In genomic region chr17:40530988-40531971, GRCh38 we compare ENCODE assay signal across 10 cellular contexts. TPM values are rescaled to one million over a fixed set of nuclear protein-coding genes. Genes with fewer than 3 reads are reported as not detected.
DNase-seq lines count a peak whose midpoint lies in the region; ATAC-seq and FAIRE-seq lines count a peak whose summit lies in the region.
"Had no signal": no experiment of that assay in that cellular context is flagged by ENCODE, and none has a peak within 500 bp of the region (broad histone marks: within the 10 kb centered on the region; RNA-seq: fewer than 3 reads in every experiment).

No MANE protein-coding gene starts in this region.

- peaks cover 0 to 2% (median 2%) of the 10 kb centered on the region in 5 donors for H3K9me3 Mint-ChIP-seq in CD8-positive, alpha-beta memory T cell
- no peaks in the 10 kb centered on the region for H3K9me3 Mint-ChIP-seq in activated naive CD8-positive, alpha-beta T cell treated with anti-CD3 and anti-CD28 coated beads for 36 hours

- CTCF ChIA-PET in CD8-positive, alpha-beta memory T cell (lab: Charles Lee): interaction anchor here (0.9 to 20.1 kb wide), 21 partner anchors 11 to 312 kb away, joined by 3 to 475 read pairs (median 11); partner anchors contain the start of genes CCR7, GJD3, IGFBP4 and WIPF2

- peaks cover 79% of the 10 kb centered on the region for H3K4me1 ChIP-seq in CD8-positive, alpha-beta memory T cell (ENCODE audit: insufficient read depth, low read length)

- H3K27ac Mint-ChIP-seq in CD8-positive, alpha-beta memory T cell: peak overlapping the region; percentile 65 to 99 (median 94)
- H3K27ac Mint-ChIP-seq in activated naive CD8-positive, alpha-beta T cell treated with anti-CD3 and anti-CD28 coated beads for 36 hours: peak overlapping the region; percentile 91

- H3K9me3 ChIP-seq in CD8-positive, alpha-beta memory T cell (ENCODE audit: low read length): no peaks in the 10 kb centered on the region

- peaks cover 0 to 4% (median 2%) of the 10 kb centered on the region in 3 donors for H3K36me3 Mint-ChIP-seq in CD8-positive, alpha-beta memory T cell
- peaks cover 5% of the 10 kb centered on the region for H3K36me3 Mint-ChIP-seq in activated naive CD8-positive, alpha-beta T cell treated with anti-CD3 and anti-CD28 coated beads for 36 hours

- DNase-seq in CD8-positive, alpha-beta memory T cell: peak; percentile 27 to 83 (median 60)
- DNase-seq in T-helper 2 cell: peak in 4 of 5 experiments; percentile 39 to 79 (median 60)
- DNase-seq in activated naive CD8-positive, alpha-beta T cell treated with anti-CD3 and anti-CD28 coated beads for 36 hours: peak; percentile 63
- peak; percentile 89 for DNase-seq in stimulated activated CD4-positive, alpha-beta T cell treated with anti-CD3 and anti-CD28 coated beads, Interleukin-15, amount 100 ng/mL, for 24 hours
- no peak for DNase-seq in NCI-H2107 treated with DMSO at 0.1 percent for 48 hours (lab: John Stamatoyannopoulos, UW; ENCODE audit: unreplicated experiment)
- DNase-seq in GM19239 (ENCODE audit: insufficient read length, low spot score): no peak
- DNase-seq: NK-92 treated with Interleukin-12 subunit alpha and Interleukin-12 subunit beta, amount 100 ng/mL, for 24 hours had no signal

- POLR2A ChIA-PET in CD8-positive, alpha-beta memory T cell (lab: Charles Lee): interaction anchor here (1.6 to 3.7 kb wide), 4 partner anchors 14 to 51 kb away, joined by 4 to 31 read pairs (median 20); no protein-coding TSS in a partner anchor

- no peaks in the 10 kb centered on the region for H3K36me3 ChIP-seq in CD8-positive, alpha-beta memory T cell (ENCODE audit: insufficient read depth, low read length)

- no peak overlapping the region for H3K27ac ChIP-seq in CD8-positive, alpha-beta memory T cell (ENCODE audit: low read depth, low read length)

- no peak for ATAC-seq in GM18520 (IDR thresholded peaks at IDR 0.05; ENCODE audit: unreplicated experiment)
- no peak for ATAC-seq in HG03039 (IDR thresholded peaks at IDR 0.05; ENCODE audit: unreplicated experiment)

- peaks cover 0 to 3% of the 10 kb centered on the region in 2 donors for H3K27me3 Mint-ChIP-seq in CD8-positive, alpha-beta memory T cell
- no peaks in the 10 kb centered on the region for H3K27me3 Mint-ChIP-seq in activated naive CD8-positive, alpha-beta T cell treated with anti-CD3 and anti-CD28 coated beads for 36 hours

- no peak for FAIRE-seq in GM19239 (lab: Jason Lieb, UNC)
- FAIRE-seq: colon had no signal

- peak overlapping the region; percentile 19 to 78 (median 57) for H3K4me3 Mint-ChIP-seq in CD8-positive, alpha-beta memory T cell
- H3K4me3 Mint-ChIP-seq in activated naive CD8-positive, alpha-beta T cell treated with anti-CD3 and anti-CD28 coated beads for 36 hours: peak overlapping the region; percentile 53

- H3K4me3 ChIP-seq in CD8-positive, alpha-beta memory T cell (ENCODE audit: low read length): no peak overlapping the region

- no peaks in the 10 kb centered on the region for H3K27me3 ChIP-seq in CD8-positive, alpha-beta memory T cell (ENCODE audit: insufficient read depth, low read length, poor library complexity, severe bottlenecking)

- peaks cover 68 to 85% (median 80%) of the 10 kb centered on the region in 3 donors for H3K4me1 Mint-ChIP-seq in CD8-positive, alpha-beta memory T cell
- peaks cover 61% of the 10 kb centered on the region for H3K4me1 Mint-ChIP-seq in activated naive CD8-positive, alpha-beta T cell treated with anti-CD3 and anti-CD28 coated beads for 36 hours

RNA-seq across cellular contexts. Expression of gene TNS4, which starts 29.9 kb away (rescaled TPM):
- 1 to 10 TPM; 3.1 TPM for total RNA-seq in CD8-positive, alpha-beta memory T cell
- polyA plus RNA-seq in CD8-positive, alpha-beta memory T cell: 0.41 TPM
- total RNA-seq in activated naive CD8-positive, alpha-beta T cell treated with anti-CD3 and anti-CD28 coated beads for 36 hours: 1 to 10 TPM; 7.3 to 7.6 TPM

RNA-seq across cellular contexts. Expression of gene CCR7, which starts 34.0 kb away (rescaled TPM):
- total RNA-seq in CD8-positive, alpha-beta memory T cell: 100 to 1,000 TPM; 152 to 154 TPM
- polyA plus RNA-seq in CD8-positive, alpha-beta memory T cell: 286 TPM
- total RNA-seq in activated naive CD8-positive, alpha-beta T cell treated with anti-CD3 and anti-CD28 coated beads for 36 hours: 100 to 1,000 TPM; 260 to 274 TPM

Comparison
In these comparisons a context has a peak if more than half of its experiments do, and no peak if none do; other contexts are left out.
1. DNase-seq: peak in CD8-positive, alpha-beta memory T cell (5 of 5), T-helper 2 cell (4 of 5), activated naive CD8-positive, alpha-beta T cell treated with anti-CD3 and anti-CD28 coated beads for 36 hours (single experiment) and stimulated activated CD4-positive, alpha-beta T cell treated with anti-CD3 and anti-CD28 coated beads, Interleukin-15, amount 100 ng/mL, for 24 hours (single experiment); none in NCI-H2107 treated with DMSO at 0.1 percent for 48 hours (single experiment) and GM19239 (single experiment).